ENCODE assay signal across 8 cellular contexts in genomic region chr4:127965062-127965802, GRCh38. TPM values are rescaled to one million over a fixed set of nuclear protein-coding genes. Genes with fewer than 3 reads are reported as not detected.
DNase-seq lines count a peak whose midpoint lies in the region; ATAC-seq, FAIRE-seq and TF ChIP-seq lines count a peak whose summit lies in the region.

ABHD18 (plus strand) TSS chr4:127965406; CDS start chr4:127982956, 17,550 bp downstream.
MFSD8 (minus strand) TSS chr4:127965173; CDS start chr4:127965133, 40 bp downstream.

- H3K9ac ChIP-seq in OCI-LY3 (ENCODE audit: low read length): peak within 1 kb of the TSS; percentile 87

- H3K4me1 Mint-ChIP-seq in mesothelial cell of epicardium: peaks cover 19% of the 10 kb centered on the region

- peak; percentile 97 for ATAC-seq in GM21526 (IDR thresholded peaks at IDR 0.05; ENCODE audit: low FRiP score, unreplicated experiment)

- peaks cover 4% of the 10 kb centered on the region; the same call in 1 of the 2 replicates for H4K20me1 ChIP-seq in OCI-LY3 (ENCODE audit: insufficient read depth, low read length)

- FAIRE-seq in endometrium (lab: Jason Lieb, UNC): peak; percentile 78

- H3K27me3 ChIP-seq in OCI-LY3 (ENCODE audit: low read depth, low read length): no peaks in the 10 kb centered on the region

- no peaks in the 10 kb centered on the region for H3K9me3 Mint-ChIP-seq in mesothelial cell of epicardium

- peak within 1 kb of the TSS; percentile 98 for H3K4me3 Mint-ChIP-seq in mesothelial cell of epicardium

- H3K4me2 ChIP-seq in OCI-LY3 (ENCODE audit: low read length): peak within 1 kb of the TSS; percentile 79

- peaks cover 4% of the 10 kb centered on the region for H3K36me3 Mint-ChIP-seq in mesothelial cell of epicardium

- H3K27ac Mint-ChIP-seq in mesothelial cell of epicardium: peak within 1 kb of the TSS; percentile 97

- DNase-seq in DMS114 treated with DMSO at 0.1 percent for 48 hours (lab: John Stamatoyannopoulos, UW; ENCODE audit: unreplicated experiment): peak; percentile 88
- DNase-seq in HuH-7.5 (ENCODE audit: low spot score): peak; percentile 69
- peak; percentile 98 for DNase-seq in activated CD8-positive, alpha-beta memory T cell treated with anti-CD3 and anti-CD28 coated beads, Interleukin-2, amount 50 U/mL, for 48 hours
- peak; percentile 93 to 94 for DNase-seq in mesothelial cell of epicardium (ENCODE audit: low spot score in 2 of 2, unreplicated experiment in 2 of 2)
- DNase-seq in stimulated activated CD8-positive, alpha-beta memory T cell treated with anti-CD3 and anti-CD28 coated beads, Interleukin-15, amount 100 ng/mL, for 48 hours (ENCODE audit: low read depth in 2 of 2): peak; percentile 98 to 99

- H3K4me1 ChIP-seq in OCI-LY3 (ENCODE audit: low read length): peaks cover 16% of the 10 kb centered on the region

- H3K4me3 ChIP-seq in OCI-LY3 (ENCODE audit: low read length): peak within 1 kb of the TSS; percentile 85

- TF ChIP-seq CTCF in OCI-LY3 (IDR thresholded peaks at IDR 0.05; ENCODE audit: low read depth, low read length): peak; percentile 28
- peak; percentile 18 for TF ChIP-seq CTCF in mesothelial cell of epicardium (IDR thresholded peaks at IDR 0.05; ENCODE audit: unreplicated experiment)

- no peaks in the 10 kb centered on the region for H3K27me3 Mint-ChIP-seq in mesothelial cell of epicardium (ENCODE audit: low read depth)

- H3K79me2 ChIP-seq in OCI-LY3 (ENCODE audit: low read length): peaks cover 75% of the 10 kb centered on the region

- H3K36me3 ChIP-seq in OCI-LY3 (replicated peaks; ENCODE audit: low read depth, low read length): no peaks in the 10 kb centered on the region

- H2AFZ ChIP-seq in OCI-LY3 (ENCODE audit: low read depth, low read length): peak within 1 kb of the TSS; percentile 88

- no peaks in the 10 kb centered on the region for H3K9me3 ChIP-seq in OCI-LY3 (ENCODE audit: insufficient read depth, low read length)

- H3K27ac ChIP-seq in OCI-LY3 (ENCODE audit: low read length): peak within 1 kb of the TSS; percentile 74

RNA-seq across cellular contexts. Expression of gene ABHD18, which starts in this region (rescaled TPM):
- 15.0 to 17.7 TPM (median 16.3 TPM) in 3 replicates for total RNA-seq in mesothelial cell of epicardium

RNA-seq across cellular contexts. Expression of gene MFSD8, which starts in this region (rescaled TPM):
- 29.6 to 33.9 TPM (median 29.9 TPM) in 3 replicates for total RNA-seq in mesothelial cell of epicardium

Comparison
In these comparisons a context has a peak if more than half of its experiments do, and no peak if none do; other contexts are left out.
1. Peak in every context shown above with its lines: DNase-seq, ATAC-seq, H3K4me3 ChIP-seq and H3K27ac ChIP-seq.